ENCODE assay signal across 10 cellular contexts in genomic region chr22:27405672-27406388, GRCh38.
A peak's percentile ranks its signal among the peaks of the same experiment; 100 is the strongest.
DNase-seq lines count a peak whose midpoint lies in the region; ATAC-seq and TF ChIP-seq lines count a peak whose summit lies in the region.
"Had no signal": no experiment of that assay in that cellular context is flagged by ENCODE, and none has a peak within 500 bp of the region (broad histone marks: within the 10 kb centered on the region; RNA-seq: fewer than 3 reads in every experiment).

No MANE protein-coding gene starts in this region.

- in situ Hi-C loops in gastrocnemius medialis (cut with MboI; ENCODE audit: low sequenced_read_pairs in 4 of 4): loop anchor here in 3 of 4 donors (10.0 to 25.0 kb wide), 2 partner anchors 331 to 399 kb away; partner anchors contain the start of gene MN1 (in 3 of the 3)

- no peaks in the 10 kb centered on the region for H3K9me3 ChIP-seq in gastrocnemius medialis
- H3K9me3 ChIP-seq: neutrophil had no signal

- TF ChIP-seq POLR2A in gastrocnemius medialis (IDR thresholded peaks at IDR 0.05): no peak

- ATAC-seq in Right ventricle myocardium superior (ENCODE audit: poor library complexity) (peak; percentile 87), gastrocnemius medialis (peak; percentile 62 to 91), GM19023 (IDR thresholded peaks at IDR 0.05; ENCODE audit: unreplicated experiment) (no peak)

- no peak overlapping the region for H3K27ac Mint-ChIP-seq in activated CD4-positive, alpha-beta memory T cell treated with anti-CD3 and anti-CD28 coated beads, Interleukin-2, amount 10 ng/mL, durations not matched to agents 7 days and 5 days
- H3K27ac Mint-ChIP-seq: T-helper 1 cell treated with Interleukin-12 subunit alpha and Interleukin-12 subunit beta and Interleukin-4 antibody, amounts not matched to agents 30 μg/mL and 1 μg/mL, for 36 hours had no signal

- POLR2A ChIA-PET in activated CD4-positive, alpha-beta memory T cell treated with anti-CD3 and anti-CD28 coated beads, Interleukin-2, amount 10 ng/mL, durations not matched to agents 7 days and 5 days (lab: Charles Lee): no interaction called here

- intact Hi-C loops in Right ventricle myocardium superior (cut with DNase I): loop anchor here (5.0 kb wide), 1 partner anchor 396 kb away; the partner anchor contains the start of gene MN1
- intact Hi-C loops in gastrocnemius medialis (cut with DNase I; ENCODE audit: low total_unique reads): loop anchor here (10.0 kb wide), 1 partner anchor 599 kb away; no protein-coding TSS in a partner anchor

- H3K4me3 ChIP-seq in gastrocnemius medialis: no peak overlapping the region

- no peaks in the 10 kb centered on the region for H3K4me1 Mint-ChIP-seq in activated CD4-positive, alpha-beta memory T cell treated with anti-CD3 and anti-CD28 coated beads, Interleukin-2, amount 10 ng/mL, durations not matched to agents 7 days and 5 days

- CTCF ChIA-PET in activated CD4-positive, alpha-beta memory T cell treated with anti-CD3 and anti-CD28 coated beads, Interleukin-2, amount 10 ng/mL, durations not matched to agents 7 days and 5 days (lab: Charles Lee): interaction anchor here (1.2 kb wide), 1 partner anchor 14 kb away, joined by 3 read pairs; no protein-coding TSS in a partner anchor

- H3K36me3 ChIP-seq in gastrocnemius medialis: no peaks in the 10 kb centered on the region
- H3K36me3 ChIP-seq: neutrophil had no signal

- no peaks in the 10 kb centered on the region for H3K4me1 ChIP-seq in gastrocnemius medialis

- peak; percentile 50 to 85 (median 79) for TF ChIP-seq CTCF in gastrocnemius medialis (IDR thresholded peaks at IDR 0.05 in 4 of 5, conservative IDR thresholded peaks at IDR 0.05 in 1 of 5)

- peak; percentile 56 for DNase-seq in GDM1 (lab: John Stamatoyannopoulos, UW)
- peak in 45 of 76 experiments; percentile 1 to 63 (median 19) for DNase-seq in HUDEP-2 (lab: John Stamatoyannopoulos, UW; ENCODE audit: unreplicated experiment in 76 of 76)
- DNase-seq in activated CD4-positive, alpha-beta memory T cell treated with anti-CD3 and anti-CD28 coated beads, Interleukin-2, amount 10 ng/mL, durations not matched to agents 7 days and 5 days: peak; percentile 17
- DNase-seq in Right ventricle myocardium superior: peak; percentile 73
- DNase-seq in gastrocnemius medialis: peak; percentile 23 to 49
- no peak for DNase-seq in SHP77 treated with DMSO at 0.1 percent for 48 hours (lab: John Stamatoyannopoulos, UW)
- no peak for DNase-seq in DMS79 (lab: John Stamatoyannopoulos, UW)

- no peak overlapping the region for H3K27ac ChIP-seq in gastrocnemius medialis
- H3K27ac ChIP-seq: neutrophil had no signal

- H3K36me3 Mint-ChIP-seq in activated CD4-positive, alpha-beta memory T cell treated with anti-CD3 and anti-CD28 coated beads, Interleukin-2, amount 10 ng/mL, durations not matched to agents 7 days and 5 days (ENCODE audit: low read depth): no peaks in the 10 kb centered on the region

- H3K9me3 Mint-ChIP-seq in activated CD4-positive, alpha-beta memory T cell treated with anti-CD3 and anti-CD28 coated beads, Interleukin-2, amount 10 ng/mL, durations not matched to agents 7 days and 5 days: peaks cover 2% of the 10 kb centered on the region

- no peak overlapping the region for H3K4me3 Mint-ChIP-seq in activated CD4-positive, alpha-beta memory T cell treated with anti-CD3 and anti-CD28 coated beads, Interleukin-2, amount 10 ng/mL, durations not matched to agents 7 days and 5 days
- H3K4me3 Mint-ChIP-seq: T-helper 1 cell treated with Interleukin-12 subunit alpha and Interleukin-12 subunit beta and Interleukin-4 antibody, amounts not matched to agents 30 μg/mL and 1 μg/mL, for 36 hours had no signal

- peaks cover 0 to 3% (median 0%) of the 10 kb centered on the region in 3 donors for H3K27me3 ChIP-seq in gastrocnemius medialis

- no peaks in the 10 kb centered on the region for H3K27me3 Mint-ChIP-seq in activated CD4-positive, alpha-beta memory T cell treated with anti-CD3 and anti-CD28 coated beads, Interleukin-2, amount 10 ng/mL, durations not matched to agents 7 days and 5 days

Comparison
In these comparisons a context has a peak if more than half of its experiments do, and no peak if none do; other contexts are left out.
1. DNase-seq: peak in GDM1 (single experiment), HUDEP-2 (45 of 76), activated CD4-positive, alpha-beta memory T cell treated with anti-CD3 and anti-CD28 coated beads, Interleukin-2, amount 10 ng/mL, durations not matched to agents 7 days and 5 days (single experiment), Right ventricle myocardium superior (single experiment) and gastrocnemius medialis (2 of 2); none in SHP77 treated with DMSO at 0.1 percent for 48 hours (single experiment) and DMS79 (single experiment).